18 cellular contexts compared by ENCODE assay signal in the genomic region with DNA sequence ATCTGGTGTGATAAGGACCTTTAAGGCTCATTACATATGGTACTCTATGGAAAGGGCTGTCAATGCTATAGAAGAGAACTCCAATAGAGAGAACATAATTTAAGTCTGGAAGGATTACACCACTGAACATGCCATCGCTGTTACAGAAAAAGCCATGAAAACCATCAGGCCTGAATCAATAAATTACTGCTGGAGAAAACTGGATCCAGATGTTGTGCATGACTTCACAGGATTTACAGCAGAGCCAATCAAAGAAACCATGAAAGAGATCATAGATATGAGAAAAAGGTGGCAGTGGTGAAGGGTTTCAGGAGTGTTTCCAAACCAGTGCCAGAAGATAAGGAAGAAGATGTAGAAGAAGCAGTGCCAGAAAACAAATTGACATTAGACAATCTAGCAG. TPM values are rescaled to one million over a fixed set of nuclear protein-coding genes. Genes with fewer than 3 reads are reported as not detected.
DNase-seq lines count a peak whose midpoint lies in the region; ATAC-seq and TF ChIP-seq lines count a peak whose summit lies in the region.
"Had no signal": no experiment of that assay in that cellular context is flagged by ENCODE, and none has a peak within 500 bp of the region (broad histone marks: within the 10 kb centered on the region; RNA-seq: fewer than 3 reads in every experiment).

No MANE protein-coding gene starts in this region.

- CTCF ChIA-PET in A673 (lab: Charles Lee) = no interaction called here

- H3K9ac ChIP-seq in adipocyte (ENCODE audit: low read length) = no peak overlapping the region
- H3K9ac ChIP-seq: BLaER1 treated with 17β-estradiol and CSF1 and Interleukin-3, amounts not matched to agents 10 nM and 100 nM had no signal

- DNase-seq in A673 (ENCODE audit: low spot score) = peak; percentile 3
- DNase-seq in GM04504 (ENCODE audit: low read depth) = peak; percentile 10
- DNase-seq in adipocyte (ENCODE audit: low read depth) = peak; percentile 32
- DNase-seq in fibroblast of peridontal ligament (ENCODE audit: extremely low read depth) = peak; percentile 79
- DNase-seq in NCI-H2196 (lab: John Stamatoyannopoulos, UW; ENCODE audit: unreplicated experiment) = no peak
- DNase-seq in NCI-H524 (lab: John Stamatoyannopoulos, UW) = no peak
- DNase-seq: Calu3; CD8-positive, alpha-beta T cell; DND-41; GOT3; H7; HFFc6 had no signal

- intact Hi-C loops in A673 (cut with micrococcal nuclease; ENCODE audit: unreplicated experiment) = no loop called here

- H3K4me3 ChIP-seq in A673 (ENCODE audit: low read depth, low read length, poor library complexity, severe bottlenecking) (no peak overlapping the region), adipocyte (ENCODE audit: low read length) (no peak overlapping the region)
- H3K4me3 ChIP-seq: A549; BLaER1 treated with 17β-estradiol and CSF1 and Interleukin-3, amounts not matched to agents 10 nM and 100 nM had no signal

- no TSS peak for BruUV-seq in A673 (replicated peaks; lab: Mats Ljungman, UMichigan)

- H3K4me1 ChIP-seq in A673 (ENCODE audit: insufficient read depth, low read length, poor library complexity, severe bottlenecking) = no peaks in the 10 kb centered on the region
- peaks cover 4% of the 10 kb centered on the region for H3K4me1 ChIP-seq in adipocyte (ENCODE audit: control insufficient read depth, insufficient read depth, low read length)
- H3K4me1 ChIP-seq: A549; BLaER1 treated with 17β-estradiol and CSF1 and Interleukin-3, amounts not matched to agents 10 nM and 100 nM had no signal

- TF ChIP-seq CTCF in A673 (conservative IDR thresholded peaks at IDR 0.05; ENCODE audit: low read depth, low read length) = no peak

- POLR2A ChIA-PET in A673 (lab: Charles Lee; ENCODE audit: low non-redundant PET) = no interaction called here

- H3K27me3 ChIP-seq in A673 (replicated peaks; ENCODE audit: insufficient read depth, low read depth, low read length, poor library complexity) (no peaks in the 10 kb centered on the region), adipocyte (replicated peaks; ENCODE audit: control insufficient read depth, insufficient read depth, low read length) (no peaks in the 10 kb centered on the region)
- H3K27me3 ChIP-seq: BLaER1 treated with 17β-estradiol and CSF1 and Interleukin-3, amounts not matched to agents 10 nM and 100 nM had no signal

- no peak for ATAC-seq in GM18519 (IDR thresholded peaks at IDR 0.05; ENCODE audit: low FRiP score, unreplicated experiment)
- ATAC-seq: A549; CD8-positive, alpha-beta T cell; HCT116 had no signal

- no peaks in the 10 kb centered on the region for H3K9me3 ChIP-seq in A673 (ENCODE audit: low read depth, low read length, poor library complexity, severe bottlenecking)
- no peaks in the 10 kb centered on the region for H3K9me3 ChIP-seq in adipocyte (ENCODE audit: control insufficient read depth, low read length)
- H3K9me3 ChIP-seq: A549; BLaER1 treated with 17β-estradiol and CSF1 and Interleukin-3, amounts not matched to agents 10 nM and 100 nM had no signal

- H3K36me3 ChIP-seq in A673 (ENCODE audit: insufficient read depth, low read length, poor library complexity, severe bottlenecking) = no peaks in the 10 kb centered on the region
- H3K36me3 ChIP-seq in adipocyte (ENCODE audit: control insufficient read depth, insufficient read depth, low read length, severe bottlenecking) = no peaks in the 10 kb centered on the region

- no peak overlapping the region for H3K27ac ChIP-seq in A673 (ENCODE audit: low read depth, low read length, poor library complexity, severe bottlenecking)
- H3K27ac ChIP-seq: 22Rv1; A549; BLaER1 treated with 17β-estradiol and CSF1 and Interleukin-3, amounts not matched to agents 10 nM and 100 nM had no signal

RNA-seq across cellular contexts. Expression of a gene that starts 18.9 kb away (rescaled TPM):
- not detected in 2 replicates for total RNA-seq in A673 (2021)
- total RNA-seq: B cell; Calu3; CD8-positive, alpha-beta T cell; H7; HFFc6 had no signal

Comparison
In these comparisons a context has a peak if more than half of its experiments do, and no peak if none do; other contexts are left out.
1. DNase-seq: peak in A673 (single experiment), GM04504 (single experiment), adipocyte (single experiment) and fibroblast of peridontal ligament (single experiment); none in NCI-H2196 (single experiment) and NCI-H524 (0 of 2).